Comparison of ENCODE assay signal across 32 cellular contexts in the genomic region with DNA sequence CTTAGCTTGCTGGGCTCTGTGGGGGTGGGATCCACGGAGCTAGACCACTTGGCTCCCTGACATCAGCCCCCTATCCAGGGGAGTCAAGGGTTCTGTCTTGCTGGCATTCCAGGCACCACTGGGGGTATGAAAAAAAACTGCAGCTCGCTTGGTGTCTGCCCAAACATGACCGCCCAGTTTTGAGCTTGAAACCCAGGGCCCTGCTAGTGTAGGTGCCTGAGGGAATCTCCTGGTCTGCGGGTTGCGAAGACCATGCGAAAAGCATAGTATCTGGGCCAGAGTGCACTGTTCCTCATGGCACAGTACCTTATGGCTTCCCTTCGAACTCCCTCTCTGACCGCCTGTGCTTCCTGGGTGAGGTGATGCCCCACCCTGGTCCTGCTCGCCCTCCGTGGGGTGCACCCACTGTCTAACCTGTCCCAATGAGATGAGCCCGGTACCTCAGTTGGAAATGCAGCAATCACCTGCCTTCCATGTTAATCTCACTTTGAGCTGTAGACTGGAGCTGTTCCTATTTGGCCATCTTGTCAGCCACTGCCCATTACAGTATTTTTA.
"Had no signal": no experiment of that assay in that cellular context is flagged by ENCODE, and none has a peak within 500 bp of the region (broad histone marks: within the 10 kb centered on the region; RNA-seq: fewer than 3 reads in every experiment).

No MANE protein-coding gene starts in this region.

- H3K27ac ChIP-seq: adrenal gland, body of pancreas, esophagus muscularis mucosa, foreskin keratinocyte, gastrocnemius medialis, heart left ventricle, WERI-Rb-1 had no signal

- H3K4me3 ChIP-seq: adrenal gland, body of pancreas, esophagus muscularis mucosa, gastrocnemius medialis, heart left ventricle had no signal

- ATAC-seq: activated CD4-positive, CD25-positive, alpha-beta regulatory T cell treated with anti-CD3 and anti-CD28 coated beads, Interleukin-2, amount 50 U/mL, for 24 hours; activated CD8-positive, alpha-beta T cell treated with anti-CD3 and anti-CD28 coated beads for 36 hours; activated naive CD4-positive, alpha-beta T cell treated with anti-CD3 and anti-CD28 coated beads, Interleukin-2, amount 50 U/mL, for 72 hours; activated naive CD8-positive, alpha-beta T cell treated with anti-CD3 and anti-CD28 coated beads, Interleukin-2, amount 50 U/mL, for 24 hours; body of pancreas; effector memory CD8-positive, alpha-beta T cell; foreskin keratinocyte; gastrocnemius medialis; heart left ventricle; T-helper 17 cell had no signal

- H3K4me1 ChIP-seq: adrenal gland, body of pancreas, esophagus muscularis mucosa, foreskin keratinocyte, gastrocnemius medialis, heart left ventricle had no signal

- H3K27ac Mint-ChIP-seq: activated B cell treated with CpG ODN at 0.5 μM for 24 hours; activated CD8-positive, alpha-beta T cell treated with anti-CD3 and anti-CD28 coated beads for 36 hours; activated naive CD4-positive, alpha-beta T cell treated with anti-CD3 and anti-CD28 coated beads, Interleukin-2, amount 10 ng/mL, durations not matched to agents 7 days and 5 days; activated naive CD4-positive, alpha-beta T cell treated with anti-CD3 and anti-CD28 coated beads, Interleukin-2, amount 50 U/mL, for 72 hours; activated naive CD8-positive, alpha-beta T cell treated with anti-CD3 and anti-CD28 coated beads, Interleukin-2, amount 50 U/mL, for 24 hours; effector memory CD8-positive, alpha-beta T cell; T-helper 17 cell; T-helper 2 cell treated with Interferon-gamma antibody and Interleukin-4, amounts not matched to agents 5 μg/mL and 100 μg/mL, for 36 hours had no signal

- H3K4me1 Mint-ChIP-seq: activated B cell treated with CpG ODN at 0.5 μM for 24 hours; activated naive CD4-positive, alpha-beta T cell treated with anti-CD3 and anti-CD28 coated beads, Interleukin-2, amount 10 ng/mL, durations not matched to agents 7 days and 5 days; T-helper 17 cell had no signal

- DNase-seq: activated B cell treated with CpG ODN at 0.5 μM for 24 hours; activated CD4-positive, alpha-beta T cell treated with anti-CD3 and anti-CD28 coated beads for 48 hours; activated CD4-positive, alpha-beta T cell treated with anti-CD3 and anti-CD28 coated beads, Interleukin-2, amount 50 U/mL, for 1 hour; activated CD4-positive, alpha-beta T cell treated with anti-CD3 and anti-CD28 coated beads, Interleukin-2, amount 50 U/mL, for 48 hours; activated CD8-positive, alpha-beta memory T cell treated with anti-CD3 and anti-CD28 coated beads for 24 hours; activated CD8-positive, alpha-beta T cell treated with anti-CD3 and anti-CD28 coated beads for 36 hours; activated gamma-delta T cell; activated naive CD4-positive, alpha-beta T cell; activated naive CD4-positive, alpha-beta T cell treated with anti-CD3 and anti-CD28 coated beads, Interleukin-2, amount 10 ng/mL, durations not matched to agents 7 days and 5 days; activated naive CD8-positive, alpha-beta T cell treated with anti-CD3 and anti-CD28 coated beads, Interleukin-2, amount 50 U/mL, for 24 hours; activated T-cell treated with anti-CD3 and anti-CD28 coated beads, Interleukin-2, amount 50 U/mL, for 48 hours; adrenal gland; amygdala; body of pancreas; caudate nucleus; cortex of kidney; dermis blood vessel endothelial cell; effector CD4-positive, alpha-beta T cell; effector memory CD8-positive, alpha-beta T cell; erythroblast; foreskin keratinocyte; gastrocnemius medialis; glutamatergic neuron; heart left ventricle; T-helper 17 cell; T1000; WERI-Rb-1 had no signal

- H3K27me3 Mint-ChIP-seq: activated B cell treated with CpG ODN at 0.5 μM for 24 hours; activated CD8-positive, alpha-beta T cell treated with anti-CD3 and anti-CD28 coated beads for 36 hours; activated naive CD4-positive, alpha-beta T cell treated with anti-CD3 and anti-CD28 coated beads, Interleukin-2, amount 10 ng/mL, durations not matched to agents 7 days and 5 days; activated naive CD8-positive, alpha-beta T cell treated with anti-CD3 and anti-CD28 coated beads, Interleukin-2, amount 50 U/mL, for 24 hours; effector memory CD8-positive, alpha-beta T cell; T-helper 17 cell had no signal

- FAIRE-seq: colon had no signal

- H3K9me3 Mint-ChIP-seq: activated naive CD4-positive, alpha-beta T cell treated with anti-CD3 and anti-CD28 coated beads, Interleukin-2, amount 10 ng/mL, durations not matched to agents 7 days and 5 days; effector memory CD8-positive, alpha-beta T cell had no signal

- H3K27me3 ChIP-seq: adrenal gland, body of pancreas, gastrocnemius medialis, heart left ventricle had no signal

- H3K4me3 Mint-ChIP-seq: activated B cell treated with CpG ODN at 0.5 μM for 24 hours; activated CD8-positive, alpha-beta T cell treated with anti-CD3 and anti-CD28 coated beads for 36 hours; activated naive CD4-positive, alpha-beta T cell treated with anti-CD3 and anti-CD28 coated beads, Interleukin-2, amount 10 ng/mL, durations not matched to agents 7 days and 5 days; activated naive CD8-positive, alpha-beta T cell treated with anti-CD3 and anti-CD28 coated beads, Interleukin-2, amount 50 U/mL, for 24 hours; effector memory CD8-positive, alpha-beta T cell; T-helper 17 cell; T-helper 2 cell treated with Interferon-gamma antibody and Interleukin-4, amounts not matched to agents 5 μg/mL and 100 μg/mL, for 36 hours had no signal

- H3K36me3 ChIP-seq: adrenal gland, esophagus muscularis mucosa, gastrocnemius medialis, heart left ventricle, WERI-Rb-1 had no signal

- H3K9me3 ChIP-seq: adrenal gland, body of pancreas, esophagus muscularis mucosa, gastrocnemius medialis, heart left ventricle had no signal
